16 cellular contexts compared by ENCODE assay signal in the genomic region with DNA sequence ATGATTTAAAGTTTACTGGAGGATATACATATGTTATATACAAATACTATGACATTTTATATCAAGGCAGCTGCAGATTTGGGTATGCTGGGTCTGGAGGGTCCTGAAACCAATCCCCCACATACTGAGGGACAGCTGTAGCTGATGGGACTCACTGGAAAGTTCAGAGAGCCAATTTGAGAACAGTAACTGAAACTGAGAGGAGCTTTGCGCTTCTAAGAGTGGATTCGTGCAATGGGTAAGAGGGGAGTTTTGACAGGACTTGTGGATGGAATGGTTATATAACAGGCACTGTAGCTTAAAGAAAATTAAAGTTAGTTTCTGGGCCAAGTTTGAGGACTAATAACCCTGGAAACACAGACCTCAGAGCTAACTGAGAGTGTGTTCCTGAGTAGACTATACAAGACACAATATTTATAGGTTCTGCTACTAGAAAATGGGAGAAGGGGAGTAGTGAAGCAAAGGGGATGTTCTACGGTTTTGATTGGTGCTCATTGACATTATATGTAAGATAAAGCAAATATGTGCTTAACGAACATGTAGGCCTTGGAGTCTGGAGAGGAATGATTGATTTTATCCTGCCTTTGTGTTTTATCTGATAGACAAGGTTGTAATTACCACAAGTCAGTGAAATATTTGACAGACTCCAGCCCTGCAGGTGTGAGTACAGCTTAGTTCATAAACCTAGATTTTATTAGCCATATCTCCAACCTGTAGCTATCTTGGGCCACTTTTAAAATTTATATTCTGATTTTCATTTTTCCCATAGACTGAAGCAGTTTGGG. TPM values are rescaled to one million over a fixed set of nuclear protein-coding genes. Genes with fewer than 3 reads are reported as not detected.
DNase-seq lines count a peak whose midpoint lies in the region; ATAC-seq and TF ChIP-seq lines count a peak whose summit lies in the region.
"Had no signal": no experiment of that assay in that cellular context is flagged by ENCODE, and none has a peak within 500 bp of the region (broad histone marks: within the 10 kb centered on the region; RNA-seq: fewer than 3 reads in every experiment).

No MANE protein-coding gene starts in this region.

- H3K27ac Mint-ChIP-seq in CD4-positive, alpha-beta memory T cell: peak overlapping the region in 1 of 7 donors; percentile 26
- H3K27ac Mint-ChIP-seq: activated CD4-positive, alpha-beta T cell treated with anti-CD3 and anti-CD28 coated beads, Interleukin-2, amount 10 ng/mL, durations not matched to agents 24 days and 14 days had no signal

- DNase-seq in GM10266 (ENCODE audit: extremely low spot score): peak; percentile 51
- DNase-seq in CD4-positive, alpha-beta memory T cell: no peak
- DNase-seq in SIG-M5 (lab: John Stamatoyannopoulos, UW): no peak
- DNase-seq in esophagus squamous epithelium (lab: John Stamatoyannopoulos, UW): no peak
- no peak for DNase-seq in KBM-7
- DNase-seq: ACHN; activated CD4-positive, alpha-beta T cell treated with anti-CD3 and anti-CD28 coated beads, Interleukin-2, amount 10 ng/mL, durations not matched to agents 24 days and 14 days; amniotic stem cell; erythroblast; heart left ventricle; NCI-H1092; posterior cingulate gyrus; thyroid gland had no signal

- intact Hi-C loops in CD4-positive, alpha-beta memory T cell (cut with micrococcal nuclease): no loop called here
- intact Hi-C loops in esophagus squamous epithelium (cut with DNase I): no loop called here

- no peaks in the 10 kb centered on the region for H3K36me3 Mint-ChIP-seq in CD4-positive, alpha-beta memory T cell

- POLR2A ChIA-PET in CD4-positive, alpha-beta memory T cell (lab: Charles Lee; ENCODE audit: partially characterized antibody): interaction anchor here (0.7 to 1.3 kb wide), 3 partner anchors 26 to 249 kb away, joined by 3 to 4 read pairs (median 3); partner anchors contain the start of gene ZNF639

- peak; percentile 28 for ATAC-seq in GM19351 (IDR thresholded peaks at IDR 0.05; ENCODE audit: unreplicated experiment)
- ATAC-seq in HG02610 (IDR thresholded peaks at IDR 0.05; ENCODE audit: unreplicated experiment): peak; percentile 39
- ATAC-seq in HG03442 (IDR thresholded peaks at IDR 0.05; ENCODE audit: unreplicated experiment): peak; percentile 39
- ATAC-seq: heart left ventricle had no signal

- no peaks in the 10 kb centered on the region for H3K9me3 ChIP-seq in CD4-positive, alpha-beta memory T cell (ENCODE audit: control insufficient read depth in 1 of 2, low read length in 2 of 2)
- no peaks in the 10 kb centered on the region for H3K9me3 ChIP-seq in esophagus squamous epithelium
- H3K9me3 ChIP-seq: heart left ventricle, thyroid gland had no signal

- peaks cover 20 to 38% (median 29%) of the 10 kb centered on the region in 4 donors for H3K4me1 Mint-ChIP-seq in CD4-positive, alpha-beta memory T cell

- no peak overlapping the region for H3K27ac ChIP-seq in CD4-positive, alpha-beta memory T cell (ENCODE audit: low read depth, low read length)
- H3K27ac ChIP-seq in esophagus squamous epithelium: no peak overlapping the region
- H3K27ac ChIP-seq: heart left ventricle, thyroid gland had no signal

- H3K27me3 Mint-ChIP-seq in CD4-positive, alpha-beta memory T cell: no peaks in the 10 kb centered on the region

- H3K9me3 Mint-ChIP-seq in CD4-positive, alpha-beta memory T cell: no peaks in the 10 kb centered on the region
- H3K9me3 Mint-ChIP-seq: activated CD4-positive, alpha-beta T cell treated with anti-CD3 and anti-CD28 coated beads, Interleukin-2, amount 10 ng/mL, durations not matched to agents 24 days and 14 days had no signal

- in situ Hi-C loops in KBM-7 (cut with MboI; ENCODE audit: low pct_unique_long_range_greater_than_20kb, low sequenced_read_pairs): no loop called here

- no peak for TF ChIP-seq POLR2A in esophagus squamous epithelium (IDR thresholded peaks at IDR 0.05)

- CTCF ChIA-PET in CD4-positive, alpha-beta memory T cell (lab: Charles Lee; ENCODE audit: partially characterized antibody): interaction anchor here (0.9 to 2.5 kb wide), 4 partner anchors 12 to 70 kb away, joined by 3 to 11 read pairs (median 4); no protein-coding TSS in a partner anchor

- 73 to 80% methylated on average over 4 of the region's 4 CpGs for WGBS in esophagus squamous epithelium, 2 donors

- peaks cover 26% of the 10 kb centered on the region for H3K4me1 ChIP-seq in CD4-positive, alpha-beta memory T cell (ENCODE audit: insufficient read depth, low read length)
- H3K4me1 ChIP-seq in esophagus squamous epithelium: peaks cover 0 to 7% (median 3%) of the 10 kb centered on the region in 3 donors

- no peaks in the 10 kb centered on the region for H3K27me3 ChIP-seq in CD4-positive, alpha-beta memory T cell (ENCODE audit: insufficient read depth, low read length)
- no peaks in the 10 kb centered on the region for H3K27me3 ChIP-seq in esophagus squamous epithelium
- H3K27me3 ChIP-seq: heart left ventricle, thyroid gland had no signal

- TF ChIP-seq CTCF in GM10266 (IDR thresholded peaks at IDR 0.05; ENCODE audit: control insufficient read depth, insufficient read depth, low read depth, missing control alignments) (no peak), esophagus squamous epithelium (IDR thresholded peaks at IDR 0.05) (no peak)

- no peak overlapping the region for H3K4me3 ChIP-seq in CD4-positive, alpha-beta memory T cell (ENCODE audit: low read length in 2 of 2)
- H3K4me3 ChIP-seq in esophagus squamous epithelium: no peak overlapping the region
- H3K4me3 ChIP-seq: heart left ventricle, thyroid gland had no signal

- H3K4me3 Mint-ChIP-seq in CD4-positive, alpha-beta memory T cell: no peak overlapping the region
- H3K4me3 Mint-ChIP-seq: activated CD4-positive, alpha-beta T cell treated with anti-CD3 and anti-CD28 coated beads, Interleukin-2, amount 10 ng/mL, durations not matched to agents 24 days and 14 days had no signal

- no peaks in the 10 kb centered on the region for H3K36me3 ChIP-seq in CD4-positive, alpha-beta memory T cell (ENCODE audit: insufficient read depth, low read length)
- H3K36me3 ChIP-seq in esophagus squamous epithelium: no peaks in the 10 kb centered on the region
- H3K36me3 ChIP-seq: heart left ventricle, thyroid gland had no signal

RNA-seq across cellular contexts. Expression of gene ZMAT3, which starts 4.8 kb away (rescaled TPM):
- 10 to 100 TPM; 18.5 to 20.0 TPM for total RNA-seq in CD4-positive, alpha-beta memory T cell
- polyA plus RNA-seq in CD4-positive, alpha-beta memory T cell: 10 to 100 TPM; 13.7 to 20.5 TPM
- 1 to 10 TPM; 5.3 to 9.2 (median 6.8) TPM for total RNA-seq in esophagus squamous epithelium
